Comparison of ENCODE assay signal across 33 cellular contexts in the genomic region with DNA sequence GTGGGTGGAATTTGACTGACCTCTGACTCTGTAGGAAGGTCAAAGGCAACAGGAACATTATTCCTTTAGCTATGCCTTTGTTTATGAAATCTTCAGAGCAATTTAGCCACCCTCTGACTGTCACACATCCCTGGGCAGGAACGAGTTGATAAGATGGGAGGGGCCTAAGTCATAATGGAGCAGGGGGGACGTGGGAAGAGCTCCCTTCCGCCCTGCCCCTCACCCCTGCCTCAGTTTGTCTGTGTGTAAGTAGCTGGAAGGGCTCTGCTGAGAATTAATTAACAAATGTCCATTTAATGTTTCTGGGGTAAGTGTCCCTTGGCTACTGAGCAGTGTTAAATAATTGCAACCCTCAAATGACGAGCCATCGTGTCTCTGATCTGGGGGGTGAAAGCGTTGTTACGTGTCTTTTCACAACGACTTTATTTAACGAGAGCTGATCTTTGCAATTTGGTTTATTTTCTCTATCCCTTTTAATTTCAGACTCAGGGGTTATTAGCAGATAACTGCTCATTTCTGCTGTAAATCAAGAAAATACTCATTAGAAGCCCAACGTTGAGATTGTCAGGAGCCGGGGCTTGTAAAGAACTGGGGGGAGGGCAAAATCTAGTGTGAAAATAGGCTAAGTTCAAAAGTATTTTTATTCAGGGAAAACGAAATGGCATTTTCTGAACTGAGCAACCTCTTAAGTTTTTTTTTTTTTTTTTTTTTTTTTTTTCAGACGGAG. TPM values are rescaled to one million over a fixed set of nuclear protein-coding genes. Genes with fewer than 3 reads are reported as not detected.
"Had no signal": no experiment of that assay in that cellular context is flagged by ENCODE, and none has a peak within 500 bp of the region (broad histone marks: within the 10 kb centered on the region; RNA-seq: fewer than 3 reads in every experiment).

No MANE protein-coding gene starts in this region.

- H3K4me3 ChIP-seq: gastrocnemius medialis, lung, prostate gland, right atrium auricular region, sigmoid colon, stomach, thyroid gland had no signal

- H3K27ac Mint-ChIP-seq: dendritic cell treated with granulocyte-macrophage colony-stimulating factor and Interleukin-4, amounts not matched to agents 40 ng/mL and 50 ng/mL, for 4 days; endodermal cell; memory B cell; natural killer cell; stimulated activated effector memory CD8-positive, alpha-beta T cell treated with anti-CD3 and anti-CD28 coated beads, Interleukin-12 subunit alpha, Interleukin-12 subunit beta, amount 100 ng/mL, for 72 hours; type B pancreatic cell had no signal

- H3K36me3 Mint-ChIP-seq: natural killer cell; stimulated activated effector memory CD8-positive, alpha-beta T cell treated with anti-CD3 and anti-CD28 coated beads, Interleukin-12 subunit alpha, Interleukin-12 subunit beta, amount 100 ng/mL, for 72 hours; type B pancreatic cell had no signal

- H3K9me3 ChIP-seq: gastrocnemius medialis, neutrophil, prostate gland, right atrium auricular region, sigmoid colon, stomach, thyroid gland had no signal

- H3K4me1 ChIP-seq: prostate gland, thyroid gland had no signal

- H3K27ac ChIP-seq: epithelial cell of prostate, gastrocnemius medialis, neutrophil, prostate gland, right atrium auricular region, sigmoid colon, stomach, thyroid gland had no signal

- DNase-seq: effector CD8-positive, alpha-beta T cell; endodermal cell; foreskin fibroblast; gastrocnemius medialis; head of caudate nucleus; kidney; natural killer cell; sigmoid colon; stimulated activated CD4-positive, alpha-beta T cell treated with anti-CD3 and anti-CD28 coated beads, Interleukin-2, amount 100 ng/mL, for 24 hours; stimulated activated CD4-positive, alpha-beta T cell treated with anti-CD3 and anti-CD28 coated beads, Interleukin-4, amount 100 ng/mL, for 24 hours; stimulated activated naive CD4-positive, alpha-beta T cell treated with Interleukin-2 at 50 U/mL for 16 hours; stomach; thyroid gland had no signal

- ATAC-seq: esophagus mucosa; gastrocnemius medialis; left lobe of liver; natural killer cell; stimulated activated effector memory CD8-positive, alpha-beta T cell treated with anti-CD3 and anti-CD28 coated beads, Interleukin-12 subunit alpha, Interleukin-12 subunit beta, amount 100 ng/mL, for 72 hours had no signal

- H3K4me1 Mint-ChIP-seq: memory B cell; stimulated activated effector memory CD8-positive, alpha-beta T cell treated with anti-CD3 and anti-CD28 coated beads, Interleukin-12 subunit alpha, Interleukin-12 subunit beta, amount 100 ng/mL, for 72 hours had no signal

- H3K36me3 ChIP-seq: gastrocnemius medialis, neutrophil, prostate gland, right atrium auricular region, sigmoid colon, stomach, thyroid gland had no signal

- H3K9me3 Mint-ChIP-seq: dendritic cell treated with granulocyte-macrophage colony-stimulating factor and Interleukin-4, amounts not matched to agents 40 ng/mL and 50 ng/mL, for 4 days; endodermal cell; natural killer cell; neural crest cell; stimulated activated effector memory CD8-positive, alpha-beta T cell treated with anti-CD3 and anti-CD28 coated beads, Interleukin-12 subunit alpha, Interleukin-12 subunit beta, amount 100 ng/mL, for 72 hours; type B pancreatic cell had no signal

- H3K4me3 Mint-ChIP-seq: dendritic cell treated with granulocyte-macrophage colony-stimulating factor and Interleukin-4, amounts not matched to agents 40 ng/mL and 50 ng/mL, for 4 days; endodermal cell; memory B cell; natural killer cell; neural crest cell; stimulated activated effector memory CD8-positive, alpha-beta T cell treated with anti-CD3 and anti-CD28 coated beads, Interleukin-12 subunit alpha, Interleukin-12 subunit beta, amount 100 ng/mL, for 72 hours; type B pancreatic cell had no signal

RNA-seq across cellular contexts. Expression of a gene that starts 12.5 kb away (rescaled TPM):
- total RNA-seq: esophagus mucosa, gastrocnemius medialis, glomerular endothelial cell, left lobe of liver, liver, lung, mononuclear cell, natural killer cell, osteocyte, prostate gland, right atrium auricular region, sigmoid colon, skeletal muscle tissue, stomach, subcutaneous adipose tissue, temporal lobe, thyroid gland, urinary bladder had no signal
